In the genomic region with DNA sequence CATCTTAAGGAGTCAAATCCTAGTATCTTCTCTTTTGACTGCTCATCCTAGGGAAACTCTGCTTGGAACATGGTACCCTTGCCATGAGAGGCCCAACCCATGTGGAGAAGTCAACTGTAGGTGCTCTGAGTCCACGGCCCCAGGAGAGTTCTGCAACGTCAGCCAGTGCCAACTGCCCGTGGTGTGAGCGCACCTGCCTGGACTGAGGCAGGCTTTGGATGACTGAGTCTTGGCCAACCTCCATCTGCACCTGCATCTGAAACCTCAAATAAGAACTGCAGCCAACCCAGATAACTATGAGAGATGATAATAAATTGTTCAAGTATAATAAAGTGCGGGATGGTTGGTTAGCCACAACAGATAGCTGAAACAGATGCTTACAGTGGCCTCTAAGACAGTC, we compare ENCODE assay signal across 24 cellular contexts.
"Had no signal": no experiment of that assay in that cellular context is flagged by ENCODE, and none has a peak within 500 bp of the region (broad histone marks: within the 10 kb centered on the region; RNA-seq: fewer than 3 reads in every experiment).

No MANE protein-coding gene starts in this region.

- H3K27ac Mint-ChIP-seq: naive thymus-derived CD4-positive, alpha-beta T cell; nephron progenitor cell; stimulated activated naive B cell treated with anti-CD40 and anti-IgM and Interleukin-4, amounts not matched to agents 10 μg/mL and 1 μg/mL and 100 μg/mL, for 72 hours; stimulated activated naive CD8-positive, alpha-beta T cell treated with anti-CD3 and anti-CD28 coated beads, Interleukin-15, amount 100 ng/mL, for 72 hours had no signal

- H3K36me3 ChIP-seq: heart left ventricle, neutrophil, right lobe of liver, spleen, tibial nerve had no signal

- H3K27ac ChIP-seq: dorsolateral prefrontal cortex, heart left ventricle, neutrophil, psoas muscle, right lobe of liver, spleen, testis, tibial nerve had no signal

- H3K4me3 ChIP-seq: dorsolateral prefrontal cortex, heart left ventricle, lung, psoas muscle, right lobe of liver, spleen, testis, tibial nerve had no signal

- ATAC-seq: heart left ventricle; left colon; left ventricle myocardium superior; naive thymus-derived CD4-positive, alpha-beta T cell; psoas muscle; stimulated activated naive B cell treated with anti-CD40 and anti-IgM and Interleukin-4, amounts not matched to agents 10 μg/mL and 1 μg/mL and 100 μg/mL, for 72 hours; stimulated activated naive CD8-positive, alpha-beta T cell treated with anti-CD3 and anti-CD28 coated beads, Interleukin-15, amount 100 ng/mL, for 72 hours had no signal

- H3K36me3 Mint-ChIP-seq: naive thymus-derived CD4-positive, alpha-beta T cell; stimulated activated naive B cell treated with anti-CD40 and anti-IgM and Interleukin-4, amounts not matched to agents 10 μg/mL and 1 μg/mL and 100 μg/mL, for 72 hours had no signal

- H3K9me3 ChIP-seq: neutrophil, psoas muscle, right lobe of liver, testis had no signal

- H3K4me1 ChIP-seq: heart left ventricle, psoas muscle, right lobe of liver, spleen, testis, tibial nerve had no signal

- H3K27me3 ChIP-seq: heart left ventricle, neutrophil, right lobe of liver, spleen, testis, tibial nerve had no signal

- DNase-seq: cortex of kidney; dorsolateral prefrontal cortex; effector CD8-positive, alpha-beta T cell; foreskin melanocyte; heart left ventricle; hippocampal formation; left colon; left ventricle myocardium superior; mesendoderm; naive thymus-derived CD4-positive, alpha-beta T cell; nephron progenitor cell; psoas muscle; retina; right lobe of liver; spleen; stimulated activated CD4-positive, alpha-beta T cell treated with anti-CD3 and anti-CD28 coated beads, Interleukin-15, amount 100 ng/mL, for 24 hours; stimulated activated CD4-positive, alpha-beta T cell treated with anti-CD3 and anti-CD28 coated beads, Interleukin-1b, Interleukin-23, amount 100 ng/mL, for 48 hours; stimulated activated CD4-positive, alpha-beta T cell treated with anti-CD3 and anti-CD28 coated beads, Interleukin-4, amount 100 ng/mL, for 24 hours; stimulated activated naive B cell treated with anti-CD40 and anti-IgM and Interleukin-4, amounts not matched to agents 10 μg/mL and 1 μg/mL and 100 μg/mL, for 72 hours; stimulated activated naive CD8-positive, alpha-beta T cell treated with anti-CD3 and anti-CD28 coated beads, Interleukin-15, amount 100 ng/mL, for 72 hours; testis had no signal
